Comparison of ENCODE assay signal across 8 cellular contexts in the genomic region with DNA sequence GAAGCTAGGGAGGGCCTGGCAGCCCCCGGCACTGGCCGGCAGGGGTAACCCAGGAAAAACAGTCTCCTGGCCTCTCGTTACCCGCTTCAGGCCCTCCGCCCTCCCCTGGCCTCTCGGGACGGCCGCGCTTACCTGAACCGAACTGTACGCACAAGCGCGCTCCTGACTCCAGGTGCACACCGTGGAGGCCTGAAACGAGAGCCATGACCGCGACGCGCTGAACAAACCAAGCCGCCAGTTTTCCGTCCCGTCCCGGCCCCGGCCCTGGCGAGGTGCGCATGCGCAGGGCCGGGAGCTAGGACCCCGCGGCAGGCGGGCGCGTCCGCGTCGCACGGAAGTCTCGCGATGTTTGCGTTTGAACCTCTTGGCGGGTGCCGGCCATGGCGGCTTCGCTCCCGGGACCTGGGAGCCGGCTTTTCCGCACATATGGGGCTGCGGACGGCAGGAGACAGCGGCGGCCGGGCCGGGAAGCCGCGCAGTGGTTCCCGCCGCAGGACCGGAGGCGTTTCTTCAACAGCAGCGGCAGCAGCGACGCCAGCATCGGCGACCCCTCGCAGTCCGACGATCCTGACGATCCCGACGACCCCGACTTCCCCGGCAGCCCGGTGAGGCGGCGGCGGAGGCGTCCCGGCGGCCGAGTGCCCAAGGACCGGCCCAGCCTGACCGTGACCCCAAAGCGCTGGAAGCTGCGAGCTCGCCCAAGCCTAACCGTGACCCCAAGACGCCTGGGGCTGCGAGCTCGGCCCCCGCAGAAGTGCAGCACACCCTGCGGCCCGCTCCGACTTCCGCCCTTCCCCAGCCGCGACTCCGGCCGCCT. TPM values are rescaled to one million over a fixed set of nuclear protein-coding genes. Genes with fewer than 3 reads are reported as not detected.
DNase-seq lines count a peak whose midpoint lies in the region; TF ChIP-seq lines count a peak whose summit lies in the region.

A gene (plus strand): TSS at position 348 of the 817 bp plus-strand sequence. CDS start 33 bp downstream, at position 381.

- H3K4me1 Mint-ChIP-seq in neural crest cell, result peaks cover 41% of the 10 kb centered on the region

- peak; percentile 63 for TF ChIP-seq CTCF in neural crest cell (conservative IDR thresholded peaks at IDR 0.05)

- H3K27ac Mint-ChIP-seq in neural crest cell (ENCODE audit: unreplicated experiment), result peak within 1 kb of the TSS; percentile 98

- peak within 1 kb of the TSS; percentile 82 for H3K27ac ChIP-seq in stomach smooth muscle (ENCODE audit: low read length)

- peaks cover 12% of the 10 kb centered on the region for H3K36me3 Mint-ChIP-seq in neural crest cell (ENCODE audit: low read depth)

- peak; percentile 89 for TF ChIP-seq POLR2A in Raji (IDR thresholded peaks at IDR 0.05; ENCODE audit: insufficient read depth, low read depth, low read length)

- H3K36me3 ChIP-seq in stomach smooth muscle (ENCODE audit: control insufficient read depth in 2 of 2, insufficient read depth in 2 of 2, low read length in 2 of 2), result peaks cover 0 to 4% of the 10 kb centered on the region in 2 donors

- peak; percentile 94 for DNase-seq in ELF-1 (ENCODE audit: low read depth, low spot score)
- DNase-seq in H4 (ENCODE audit: low spot score), result peak; percentile 65
- peak; percentile 91 for DNase-seq in LoVo (ENCODE audit: low spot score)
- DNase-seq in activated effector memory CD4-positive, alpha-beta T cell treated with anti-CD3 and anti-CD28 coated beads, Interleukin-2, amount 50 U/mL, for 16 hours, result peak; percentile 97
- DNase-seq in fibroblast of the conjunctiva (ENCODE audit: low read depth), result peak; percentile 77
- peak; percentile 93 for DNase-seq in neural crest cell (ENCODE audit: low read depth, low spot score)

- H3K4me3 ChIP-seq in stomach smooth muscle (ENCODE audit: low read length in 2 of 2), result peak within 1 kb of the TSS; percentile 97 to 98

- H3K27me3 Mint-ChIP-seq in neural crest cell (ENCODE audit: low read depth), result no peaks in the 10 kb centered on the region

- H3K9me3 ChIP-seq in stomach smooth muscle (ENCODE audit: control insufficient read depth in 2 of 2, low read length in 2 of 2), result no peaks in the 10 kb centered on the region

- H3K27me3 ChIP-seq in stomach smooth muscle (ENCODE audit: control insufficient read depth in 1 of 2, insufficient read depth in 2 of 2, low read length in 2 of 2), result no peaks in the 10 kb centered on the region

- peak within 1 kb of the TSS; percentile 95 to 98 for H3K9ac ChIP-seq in stomach smooth muscle (ENCODE audit: low read length in 2 of 2)

- H3K4me1 ChIP-seq in stomach smooth muscle (ENCODE audit: control insufficient read depth, insufficient read depth, low read length), result peaks cover 14% of the 10 kb centered on the region

- H3K4me3 Mint-ChIP-seq in neural crest cell, result peak within 1 kb of the TSS; percentile 96

- H3K9me3 Mint-ChIP-seq in neural crest cell, result no peaks in the 10 kb centered on the region

RNA-seq across cellular contexts. Expression of the gene that starts here (rescaled TPM):
- 8.5 and 9.4 TPM in 2 replicates for total RNA-seq in H4 (2014; rRNA removed; shearing (Covaris generic))
- 22.9 and 24.9 TPM in 2 replicates for total RNA-seq in neural crest cell

Comparison
In these comparisons a context has a peak if more than half of its experiments do, and no peak if none do; other contexts are left out.
1. Peak in every context shown above with its lines: DNase-seq, H3K4me3 ChIP-seq and H3K27ac ChIP-seq.